In the genomic region with DNA sequence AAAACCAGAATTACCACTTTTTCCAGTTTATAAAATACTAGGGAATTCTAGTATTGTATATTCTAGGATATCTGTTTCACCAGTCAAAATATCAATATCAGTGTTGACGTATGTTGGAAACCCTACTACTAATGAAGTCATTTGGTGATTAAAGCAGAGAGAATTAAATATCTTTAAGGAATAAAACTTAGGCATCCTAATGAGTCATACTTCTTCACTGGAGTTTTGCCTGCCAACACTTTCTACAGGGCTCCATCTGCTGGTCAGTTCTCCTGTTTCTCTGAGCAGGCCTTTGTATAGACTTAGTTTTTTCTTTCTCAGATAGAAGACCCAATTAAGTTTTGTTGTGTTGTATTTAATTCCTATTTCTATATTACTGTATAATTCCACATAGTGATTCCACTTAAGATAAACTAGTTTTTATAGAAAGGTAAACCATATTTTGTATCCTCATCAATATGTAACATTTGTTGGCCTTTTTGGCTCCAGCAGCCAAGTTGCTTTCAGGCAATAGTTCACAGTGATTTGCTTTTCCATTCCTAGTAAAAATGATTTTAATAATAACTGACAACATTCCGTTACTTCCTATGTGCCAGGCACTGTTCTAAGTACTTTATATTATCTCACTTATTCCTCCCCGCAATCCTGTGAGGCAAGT, we compare ENCODE assay signal across 8 cellular contexts. TPM values are rescaled to one million over a fixed set of nuclear protein-coding genes. Genes with fewer than 3 reads are reported as not detected.
DNase-seq lines count a peak whose midpoint lies in the region; ATAC-seq and TF ChIP-seq lines count a peak whose summit lies in the region.

No MANE protein-coding gene starts in this region.

- ATAC-seq in GM18502 (IDR thresholded peaks at IDR 0.05; ENCODE audit: poor library complexity, unreplicated experiment) = no peak

- H3K4me1 ChIP-seq in right atrium auricular region = peaks cover 0 to 18% of the 10 kb centered on the region in 2 donors

- TF ChIP-seq CTCF in right atrium auricular region (IDR thresholded peaks at IDR 0.05) = peak; percentile 58 to 82

- no peak overlapping the region for H3K27ac ChIP-seq in right atrium auricular region

- no peaks in the 10 kb centered on the region for H3K36me3 ChIP-seq in right atrium auricular region

- H3K27me3 ChIP-seq in right atrium auricular region = no peaks in the 10 kb centered on the region

- DNase-seq in DMS 273 treated with DMSO at 0.1 percent for 48 hours (lab: John Stamatoyannopoulos, UW) = peak; percentile 35
- DNase-seq in HT1080 (ENCODE audit: low read depth) = peak; percentile 74
- peak; percentile 73 for DNase-seq in RPMI7951 (ENCODE audit: low read depth)
- DNase-seq in anterior cingulate cortex (lab: John Stamatoyannopoulos, UW) = peak in 42 of 58 donors; percentile 1 to 70 (median 31)
- DNase-seq in right atrium auricular region (ENCODE audit: low spot score) = peak; percentile 68
- DNase-seq in skeletal muscle cell (ENCODE audit: low read depth) = peak; percentile 61
- no peak for DNase-seq in NCI-H524 treated with DMSO at 0.1 percent for 48 hours (lab: John Stamatoyannopoulos, UW)

- H3K4me3 ChIP-seq in right atrium auricular region = no peak overlapping the region
- H3K4me3 ChIP-seq in skeletal muscle cell (ENCODE audit: low read depth, low read length) = no peak overlapping the region

- no peaks in the 10 kb centered on the region for H3K9me3 ChIP-seq in right atrium auricular region

RNA-seq across cellular contexts. Expression of gene AP1AR, which starts 3.5 kb away (rescaled TPM):
- 26.3 and 27.9 TPM in 2 replicates for total RNA-seq in HT1080 (2014; rRNA removed; shearing (Covaris generic))
- polyA plus RNA-seq in HT1080 (2015; cell fraction: cytosol; rRNA removed) = 39.3 and 45.2 TPM in 2 replicates
- 36.7 and 37.5 TPM in 2 replicates for polyA plus RNA-seq in HT1080 (2015; cell fraction: nucleus; rRNA removed)
- total RNA-seq in RPMI7951 (2014; rRNA removed; shearing (Covaris generic)) = 15.0 and 16.2 TPM in 2 replicates
- 10 to 100 TPM in 1 of 2 donors, 1 to 10 TPM in 1; 6.6 to 10.2 TPM for total RNA-seq in right atrium auricular region

RNA-seq across cellular contexts. Expression of gene TIFA, which starts 50.6 kb away (rescaled TPM):
- total RNA-seq in HT1080 (2014; rRNA removed; shearing (Covaris generic)) = 9.3 and 18.6 TPM in 2 replicates
- 12.7 and 14.3 TPM in 2 replicates for polyA plus RNA-seq in HT1080 (2015; cell fraction: cytosol; rRNA removed)
- 9.7 and 10.0 TPM in 2 replicates for polyA plus RNA-seq in HT1080 (2015; cell fraction: nucleus; rRNA removed)
- 8.7 and 20.9 TPM in 2 replicates for total RNA-seq in RPMI7951 (2014; rRNA removed; shearing (Covaris generic))
- 10 to 100 TPM in 1 of 2 donors, 1 to 10 TPM in 1; 9.5 to 14.5 TPM for total RNA-seq in right atrium auricular region
